10 cellular contexts compared by ENCODE assay signal in the genomic region with DNA sequence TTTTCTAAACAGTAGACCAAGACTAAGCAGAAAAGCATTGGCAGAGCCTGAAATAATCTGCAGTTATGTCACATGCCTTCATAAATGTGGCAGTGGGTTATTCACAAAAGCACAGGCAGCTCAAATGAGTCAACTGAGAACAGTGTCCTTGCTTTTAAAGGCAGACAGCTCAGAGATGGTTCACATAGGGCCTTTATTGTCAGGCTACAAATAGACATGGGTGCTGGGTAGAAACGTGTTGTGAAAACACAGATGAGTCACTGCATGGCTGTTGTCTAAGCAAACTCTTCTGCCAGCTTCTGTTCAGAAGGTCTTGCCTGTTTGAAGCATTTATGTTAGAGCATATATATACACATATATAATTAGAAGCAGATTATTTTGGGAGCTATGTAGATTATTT.
A peak's percentile ranks its signal among the peaks of the same experiment; 100 is the strongest.
DNase-seq lines count a peak whose midpoint lies in the region; ATAC-seq and TF ChIP-seq lines count a peak whose summit lies in the region.
"Had no signal": no experiment of that assay in that cellular context is flagged by ENCODE, and none has a peak within 500 bp of the region (broad histone marks: within the 10 kb centered on the region; RNA-seq: fewer than 3 reads in every experiment).

No MANE protein-coding gene starts in this region.

- H3K9me3 ChIP-seq in MG63 (0 out of 2 replicates have a peak, but pooled peaks cover 2% of the 10 kb centered on the region), mucosa of descending colon (no peaks in the 10 kb centered on the region), upper lobe of right lung (no peaks in the 10 kb centered on the region), aorta (ENCODE audit: control insufficient read depth, low read length) (no peaks in the 10 kb centered on the region)

- H3K4me3 ChIP-seq in BJ (ENCODE audit: low read depth, low read length) (no peak overlapping the region), MG63 (no peak overlapping the region), mucosa of descending colon (no peak overlapping the region), upper lobe of right lung (no peak overlapping the region), aorta (ENCODE audit: low read length in 2 of 2) (no peak overlapping the region)
- H3K4me3 ChIP-seq: K562 had no signal

- TF ChIP-seq CTCF in BJ (IDR thresholded peaks at IDR 0.05; ENCODE audit: insufficient read depth, low read depth, low read length) (no peak), mucosa of descending colon (IDR thresholded peaks at IDR 0.05) (no peak), upper lobe of right lung (IDR thresholded peaks at IDR 0.05) (no peak)

- H3K4me1 ChIP-seq in mucosa of descending colon (ENCODE audit: low read depth), result no peaks in the 10 kb centered on the region
- H3K4me1 ChIP-seq in upper lobe of right lung, result no peaks in the 10 kb centered on the region
- peaks cover 0 to 2% of the 10 kb centered on the region in 2 donors for H3K4me1 ChIP-seq in aorta (ENCODE audit: control insufficient read depth in 1 of 2, insufficient read depth in 2 of 2, low read length in 2 of 2)

- CTCF ChIA-PET in BJ (lab: Yijun Ruan, JAX), result no interaction called here

- WGBS in aorta, 2 donors, result 42 to 50% methylated on average over 1 of the region's 1 CpG

- POLR2A ChIA-PET in BJ (lab: Charles Lee), result no interaction called here

- H3K27ac ChIP-seq in upper lobe of right lung, result no peak overlapping the region
- H3K27ac ChIP-seq in aorta (ENCODE audit: low read depth in 1 of 2, low read length in 2 of 2), result no peak overlapping the region

- DNase-seq in BJ (ENCODE audit: low read depth) (peak; percentile 66), MG63 (peak; percentile 60), fibroblast of gingiva (ENCODE audit: low read depth) (peak; percentile 3), mucosa of descending colon (no peak), upper lobe of right lung (no peak), aorta (no peak)
- no peak for DNase-seq in activated T-cell treated with anti-CD3 and anti-CD28 coated beads, Interleukin-2, amount 50 U/mL, for 48 hours
- DNase-seq: stimulated activated CD4-positive, alpha-beta T cell treated with anti-CD3 and anti-CD28 coated beads, Interleukin-2, amount 100 ng/mL, for 48 hours had no signal

- H3K27me3 ChIP-seq in BJ (ENCODE audit: control insufficient read depth, insufficient read depth, low read length) (no peaks in the 10 kb centered on the region), MG63 (no peaks in the 10 kb centered on the region), upper lobe of right lung (no peaks in the 10 kb centered on the region), aorta (ENCODE audit: control insufficient read depth in 1 of 2, insufficient read depth in 2 of 2, low read length in 1 of 2) (no peaks in the 10 kb centered on the region)

- intact Hi-C loops in mucosa of descending colon (cut with DNase I, micrococcal nuclease) (no loop called here), upper lobe of right lung (cut with DNase I) (no loop called here), aorta (cut with DNase I) (no loop called here)

- H3K36me3 ChIP-seq in BJ (ENCODE audit: control insufficient read depth, insufficient read depth, low read length) (no peaks in the 10 kb centered on the region), MG63 (no peaks in the 10 kb centered on the region), mucosa of descending colon (ENCODE audit: low read depth) (no peaks in the 10 kb centered on the region), upper lobe of right lung (no peaks in the 10 kb centered on the region), aorta (ENCODE audit: control insufficient read depth in 1 of 2, insufficient read depth in 2 of 2, low read length in 1 of 2) (no peaks in the 10 kb centered on the region)

- ATAC-seq in mucosa of descending colon (peak; percentile 90), upper lobe of right lung (no peak), aorta (ENCODE audit: low FRiP score) (no peak), HG03097 (IDR thresholded peaks at IDR 0.05; ENCODE audit: low FRiP score, unreplicated experiment) (no peak)
- ATAC-seq: K562 had no signal

Comparison
In these comparisons a context has a peak if more than half of its experiments do, and no peak if none do; other contexts are left out.
1. DNase-seq: peak in BJ (single experiment), MG63 (single experiment) and fibroblast of gingiva (single experiment); none in mucosa of descending colon (0 of 3), upper lobe of right lung (single experiment), aorta (0 of 2) and activated T-cell treated with anti-CD3 and anti-CD28 coated beads, Interleukin-2, amount 50 U/mL, for 48 hours (0 of 2).